In the genomic region with DNA sequence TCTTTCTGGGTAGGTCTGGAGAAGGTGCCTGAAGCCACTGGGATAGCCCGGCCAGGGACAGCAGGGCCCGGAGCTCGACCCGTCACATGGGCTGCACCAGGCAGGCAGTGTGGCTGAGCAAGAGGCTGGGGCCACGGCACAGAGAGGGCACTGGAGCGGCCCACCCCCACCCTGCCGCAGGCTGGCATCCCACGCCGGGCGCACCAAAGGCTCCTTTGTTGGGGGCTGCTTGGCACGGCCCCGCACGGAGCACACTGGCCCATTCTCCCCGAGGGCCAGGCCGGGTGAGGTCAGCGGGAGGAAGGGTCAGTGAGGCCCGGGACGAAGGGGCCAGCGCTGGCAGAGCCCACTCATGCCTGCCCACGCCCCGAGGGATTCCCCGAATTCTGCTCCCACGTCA, we compare ENCODE assay signal across 26 cellular contexts.
DNase-seq lines count a peak whose midpoint lies in the region; TF ChIP-seq lines count a peak whose summit lies in the region.
"Had no signal": no experiment of that assay in that cellular context is flagged by ENCODE, and none has a peak within 500 bp of the region (broad histone marks: within the 10 kb centered on the region; RNA-seq: fewer than 3 reads in every experiment).

No MANE protein-coding gene starts in this region.

- intact Hi-C loops in head of caudate nucleus (cut with DNase I) (no loop called here), posterior cingulate gyrus (cut with DNase I) (no loop called here)

- peak in 13 of 14 donors; percentile 29 to 95 (median 85) for DNase-seq in C1 segment of cervical spinal cord (lab: John Stamatoyannopoulos, UW)
- peak in 59 of 61 donors; percentile 50 to 98 (median 93) for DNase-seq in caudate nucleus (lab: John Stamatoyannopoulos, UW)
- DNase-seq in head of caudate nucleus, result peak; percentile 88 to 98 (median 95)
- peak; percentile 82 to 99 (median 92) for DNase-seq in posterior cingulate gyrus
- no peak for DNase-seq in T-helper 9 cell
- no peak for DNase-seq in NCI-H1092 treated with DMSO at 0.1 percent for 48 hours (lab: John Stamatoyannopoulos, UW)
- DNase-seq in erythroblast (lab: John Stamatoyannopoulos, UW), result no peak
- no peak for DNase-seq in DMS153 treated with DMSO at 0.1 percent for 48 hours (lab: John Stamatoyannopoulos, UW; ENCODE audit: unreplicated experiment)
- DNase-seq: activated CD8-positive, alpha-beta memory T cell treated with anti-CD3 and anti-CD28 coated beads, Interleukin-2, amount 10 ng/mL, durations not matched to agents 7 days and 5 days; activated T-cell treated with anti-CD3 and anti-CD28 coated beads, Interleukin-2, amount 50 U/mL, for 48 hours; BE2C; DMS79; effector memory CD4-positive, alpha-beta T cell; gastrocnemius medialis; GDM1; natural killer cell; NCI-H1105 treated with DMSO at 0.1 percent for 48 hours; NCI-H1930; NCI-H69; ovary; SIG-M5; stimulated activated naive CD4-positive, alpha-beta T cell; SW 1271; T1000 had no signal

- no peak for TF ChIP-seq POLR2A in erythroblast (IDR thresholded peaks at IDR 0.05; ENCODE audit: low read length)

- peak overlapping the region; percentile 99 for H3K27ac ChIP-seq in caudate nucleus (ENCODE audit: low read depth, low read length)
- H3K27ac ChIP-seq: A549, gastrocnemius medialis, ovary, thoracic aorta had no signal

Comparison
In these comparisons a context has a peak if more than half of its experiments do, and no peak if none do; other contexts are left out.
1. DNase-seq: peak in C1 segment of cervical spinal cord (13 of 14), caudate nucleus (59 of 61), head of caudate nucleus (42 of 42) and posterior cingulate gyrus (10 of 10); none in T-helper 9 cell (single experiment), NCI-H1092 treated with DMSO at 0.1 percent for 48 hours (single experiment), erythroblast (0 of 2) and DMS153 treated with DMSO at 0.1 percent for 48 hours (single experiment).